Comparison of ENCODE assay signal across 8 cellular contexts in the genomic region with DNA sequence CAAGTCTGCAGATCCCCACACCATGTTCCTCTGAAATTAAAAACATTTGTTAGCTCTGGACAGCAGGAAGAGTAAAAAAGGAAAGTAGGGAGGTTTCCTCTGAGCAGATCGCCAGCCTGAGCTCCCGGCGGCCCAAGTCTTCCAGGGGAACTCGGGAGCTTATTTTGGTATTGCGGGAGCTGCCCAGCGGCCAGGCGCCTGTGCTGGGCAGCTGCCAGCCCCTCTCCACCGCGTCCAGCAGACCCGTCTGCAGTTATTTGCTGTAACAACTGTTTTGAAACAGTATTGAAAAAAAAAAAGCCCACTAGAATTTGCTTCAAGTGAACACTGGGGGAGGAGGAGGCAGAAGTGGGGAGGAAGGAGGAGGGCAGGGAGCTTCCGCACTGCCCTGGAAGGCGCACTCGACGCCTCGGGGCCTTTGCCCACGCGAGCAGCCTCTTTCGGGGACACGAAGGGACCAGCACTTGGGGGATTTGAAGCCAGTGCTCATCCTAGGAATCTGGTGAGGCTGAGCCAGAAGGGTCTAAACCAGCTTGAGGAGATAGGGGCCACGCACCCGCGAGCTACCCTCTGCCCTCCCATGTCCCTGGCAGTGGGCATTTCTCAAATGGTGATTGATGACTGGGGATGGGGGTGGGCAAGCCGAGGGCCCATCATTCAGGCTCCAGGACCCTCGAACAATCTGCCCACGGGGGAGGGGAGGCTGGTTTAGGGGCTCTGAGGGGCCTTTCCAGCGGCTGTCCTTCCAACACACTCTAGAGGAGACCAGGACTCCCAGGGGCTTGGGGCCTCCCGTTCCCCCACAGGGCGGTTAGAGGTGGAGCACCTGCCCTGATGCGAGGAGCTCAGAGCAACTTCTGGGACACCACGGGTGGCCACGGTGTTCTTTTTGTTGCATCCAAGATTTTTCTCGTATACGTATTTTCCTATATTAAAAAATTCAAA. TPM values are rescaled to one million over a fixed set of nuclear protein-coding genes. Genes with fewer than 3 reads are reported as not detected.
DNase-seq lines count a peak whose midpoint lies in the region; ATAC-seq and TF ChIP-seq lines count a peak whose summit lies in the region.

No MANE protein-coding gene starts in this region.

- no peak overlapping the region for H2AFZ ChIP-seq in mammary epithelial cell (ENCODE audit: low read depth, low read length)

- no peaks in the 10 kb centered on the region for H4K20me1 ChIP-seq in mammary epithelial cell (ENCODE audit: insufficient read depth, low read length)

- CTCF ChIA-PET in mammary epithelial cell (lab: Charles Lee; ENCODE audit: low non-redundant PET): no interaction called here

- no TSS peak for BruUV-seq in mammary epithelial cell (replicated peaks; lab: Mats Ljungman, UMichigan)

- intact Hi-C loops in mammary epithelial cell (cut with micrococcal nuclease) (no loop called here), left lung (cut with DNase I) (loop anchor here in 1 of 2 donors (10.0 kb wide), 1 partner anchor 93 kb away; no protein-coding TSS in a partner anchor)

- H3K79me2 ChIP-seq in mammary epithelial cell (ENCODE audit: insufficient read depth, low read length): peaks cover 26% of the 10 kb centered on the region

- peak; percentile 6 for ATAC-seq in left lung
- ATAC-seq in GM21447 (IDR thresholded peaks at IDR 0.05; ENCODE audit: unreplicated experiment): no peak
- no peak for ATAC-seq in HG02973 (IDR thresholded peaks at IDR 0.05; ENCODE audit: unreplicated experiment)

- H3K9me3 ChIP-seq in mammary epithelial cell (replicated peaks; ENCODE audit: insufficient read depth, low read length) (no peaks in the 10 kb centered on the region), left lung (no peaks in the 10 kb centered on the region)

- in situ Hi-C loops in mammary epithelial cell (cut with MboI; ENCODE audit: low sequenced_read_pairs in 2 of 2): loop anchor here in 1 of 2 donors (10.0 kb wide), 1 partner anchor 93 kb away; no protein-coding TSS in a partner anchor

- H3K4me3 ChIP-seq in mammary epithelial cell (replicated peaks in 1 of 3; ENCODE audit: insufficient read depth in 1 of 3, low read depth in 2 of 3, low read length in 3 of 3) (peak overlapping the region; percentile 56 to 65 (median 63)), left lung (peak overlapping the region; percentile 69 to 72)

- dilution Hi-C loops in mammary epithelial cell (cut with HindIII; ENCODE audit: low sequenced_read_pairs): loop anchor here (5.0 kb wide), 4 partner anchors 65 to 190 kb away; a partner anchor contains a TSS

- no peaks in the 10 kb centered on the region for H3K36me3 ChIP-seq in mammary epithelial cell (ENCODE audit: insufficient read depth, low read length)
- H3K36me3 ChIP-seq in left lung: no peaks in the 10 kb centered on the region

- no peak overlapping the region for H3K9ac ChIP-seq in mammary epithelial cell (ENCODE audit: insufficient read depth, low read length)

- H3K4me1 ChIP-seq in mammary epithelial cell (ENCODE audit: insufficient read depth, low read length) (peaks cover 27% of the 10 kb centered on the region), left lung (peaks cover 38 to 84% of the 10 kb centered on the region in 2 donors)

- 54% methylated on average over 25 of the region's 33 CpGs for WGBS in mammary epithelial cell (ENCODE audit: low coverage, missing lambda C conversion rate)

- DNase-seq in NCI-H2227 (lab: John Stamatoyannopoulos, UW; ENCODE audit: unreplicated experiment): peak; percentile 45
- DNase-seq in NCI-H2227 treated with DMSO at 0.1 percent for 48 hours (lab: John Stamatoyannopoulos, UW): no peak
- DNase-seq in mammary epithelial cell: no peak
- DNase-seq in left lung: no peak
- no peak for DNase-seq in stimulated activated CD4-positive, alpha-beta T cell treated with anti-CD3 and anti-CD28 coated beads, Interleukin-15, amount 100 ng/mL, for 24 hours

- no peaks in the 10 kb centered on the region for H3K27me3 ChIP-seq in mammary epithelial cell (ENCODE audit: insufficient read depth, low read length)
- H3K27me3 ChIP-seq in left lung: peaks cover 0 to 87% of the 10 kb centered on the region in 2 donors

- peak overlapping the region; percentile 98 for H3K4me2 ChIP-seq in mammary epithelial cell (ENCODE audit: insufficient read depth, low read depth, low read length)

- TF ChIP-seq CTCF in mammary epithelial cell (conservative IDR thresholded peaks at IDR 0.05 in 1 of 2, IDR thresholded peaks at IDR 0.05 in 1 of 2; ENCODE audit: extremely low read depth in 1 of 2, insufficient read depth in 1 of 2, low read depth in 1 of 2, low read length in 2 of 2) (no peak), left lung (IDR thresholded peaks at IDR 0.05) (no peak)

- H3K27ac ChIP-seq in mammary epithelial cell (ENCODE audit: insufficient read depth, low read depth, low read length) (no peak overlapping the region), left lung (peak overlapping the region; percentile 93 to 94), temporal lobe (ENCODE audit: low read depth, low read length) (peak overlapping the region; percentile 92)

RNA-seq across cellular contexts. Expression of a gene that starts 3.0 kb away (rescaled TPM):
- 1 to 10 TPM; 2.2 to 9.1 TPM for total RNA-seq in mammary epithelial cell
- 1.6 TPM for polyA plus RNA-seq in mammary epithelial cell
- polyA minus RNA-seq in mammary epithelial cell: 0.67 TPM
- 10 to 100 TPM; 13.6 to 19.8 TPM for total RNA-seq in left lung
- 16.7 TPM for total RNA-seq in temporal lobe
